10 cellular contexts compared by ENCODE assay signal in genomic region chr7:139523199-139523941, GRCh38. TPM values are rescaled to one million over a fixed set of nuclear protein-coding genes. Genes with fewer than 3 reads are reported as not detected.
DNase-seq lines count a peak whose midpoint lies in the region; ATAC-seq and TF ChIP-seq lines count a peak whose summit lies in the region.
"Had no signal": no experiment of that assay in that cellular context is flagged by ENCODE, and none has a peak within 500 bp of the region (broad histone marks: within the 10 kb centered on the region; RNA-seq: fewer than 3 reads in every experiment).

CLEC2L (plus strand) TSS chr7:139523685; CDS start chr7:139523928, 243 bp downstream.

- H3K27ac ChIP-seq in brain microvascular endothelial cell (no peak within 1 kb of the TSS), mesodermal cell (ENCODE audit: low read depth, low read length, severe bottlenecking) (no peak within 1 kb of the TSS), upper lobe of right lung (no peak within 1 kb of the TSS), Karpas-422 (ENCODE audit: low read length) (no peak within 1 kb of the TSS)

- intact Hi-C loops in upper lobe of right lung (cut with DNase I), result no loop called here

- H4K20me1 ChIP-seq in Karpas-422 (ENCODE audit: insufficient read depth, low read depth, low read length), result no peaks in the 10 kb centered on the region

- H3K36me3 ChIP-seq in brain microvascular endothelial cell (replicated peaks), result no peaks in the 10 kb centered on the region
- no peaks in the 10 kb centered on the region for H3K36me3 ChIP-seq in mesodermal cell (ENCODE audit: control insufficient read depth, insufficient read depth, low read length)
- H3K36me3 ChIP-seq in upper lobe of right lung, result no peaks in the 10 kb centered on the region
- H3K36me3 ChIP-seq in Karpas-422 (ENCODE audit: insufficient read depth, low read length), result no peaks in the 10 kb centered on the region

- H3K4me1 ChIP-seq in mesodermal cell (ENCODE audit: control insufficient read depth, insufficient read depth, low read length, poor library complexity, severe bottlenecking) (no peaks in the 10 kb centered on the region), upper lobe of right lung (no peaks in the 10 kb centered on the region), Karpas-422 (ENCODE audit: low read length) (no peaks in the 10 kb centered on the region)

- peak; percentile 50 for ATAC-seq in upper lobe of right lung

- H2AFZ ChIP-seq in Karpas-422 (ENCODE audit: low read length), result no peak within 1 kb of the TSS

- peak within 1 kb of the TSS; percentile 51 for H3K4me3 Mint-ChIP-seq in activated T-cell treated with anti-CD3 and anti-CD28 coated beads, Interleukin-2, amount 50 U/mL, for 24 hours

- peak within 1 kb of the TSS; percentile 22 for H3K4me3 ChIP-seq in brain microvascular endothelial cell (ENCODE audit: low read depth, low read length)
- peak within 1 kb of the TSS; percentile 22 for H3K4me3 ChIP-seq in mesodermal cell (ENCODE audit: extremely low read depth, insufficient read depth, low read length, poor library complexity, severe bottlenecking)
- H3K4me3 ChIP-seq in upper lobe of right lung, result no peak within 1 kb of the TSS
- H3K4me3 ChIP-seq in Karpas-422 (ENCODE audit: low read length), result no peak within 1 kb of the TSS

- H3K27me3 ChIP-seq in brain microvascular endothelial cell (replicated peaks), result peaks cover 28% of the 10 kb centered on the region
- H3K27me3 ChIP-seq in upper lobe of right lung, result peaks cover 25% of the 10 kb centered on the region
- H3K27me3 ChIP-seq in Karpas-422 (ENCODE audit: low read length), result no peaks in the 10 kb centered on the region

- H3K9me3 Mint-ChIP-seq in activated T-cell treated with anti-CD3 and anti-CD28 coated beads, Interleukin-2, amount 50 U/mL, for 24 hours, result no peaks in the 10 kb centered on the region

- no peak within 1 kb of the TSS for H3K4me2 ChIP-seq in Karpas-422 (ENCODE audit: low read depth, low read length, poor library complexity, severe bottlenecking)

- no peaks in the 10 kb centered on the region for H3K79me2 ChIP-seq in Karpas-422 (ENCODE audit: low read length)

- no peaks in the 10 kb centered on the region for H3K9me2 ChIP-seq in Karpas-422 (replicated peaks; ENCODE audit: insufficient read depth, low read length)

- H3K36me3 Mint-ChIP-seq in activated T-cell treated with anti-CD3 and anti-CD28 coated beads, Interleukin-2, amount 50 U/mL, for 24 hours (ENCODE audit: low read depth), result no peaks in the 10 kb centered on the region

- no peak for TF ChIP-seq CTCF in brain microvascular endothelial cell (IDR thresholded peaks at IDR 0.05; ENCODE audit: low read depth, low read length, missing control alignments)
- no peak for TF ChIP-seq CTCF in upper lobe of right lung (IDR thresholded peaks at IDR 0.05)

- no peaks in the 10 kb centered on the region for H3K9me3 ChIP-seq in mesodermal cell (ENCODE audit: control insufficient read depth, low read length)
- no peaks in the 10 kb centered on the region for H3K9me3 ChIP-seq in upper lobe of right lung
- H3K9me3 ChIP-seq in Karpas-422 (ENCODE audit: low read length), result no peaks in the 10 kb centered on the region

- H3K27ac Mint-ChIP-seq in activated T-cell treated with anti-CD3 and anti-CD28 coated beads, Interleukin-2, amount 50 U/mL, for 24 hours, result no peak within 1 kb of the TSS

- peaks cover 46% of the 10 kb centered on the region for H3K27me3 Mint-ChIP-seq in activated T-cell treated with anti-CD3 and anti-CD28 coated beads, Interleukin-2, amount 50 U/mL, for 24 hours

- peak; percentile 42 for DNase-seq in activated T-cell treated with anti-CD3 and anti-CD28 coated beads, Interleukin-2, amount 50 U/mL, for 24 hours
- no peak for DNase-seq in activated T-cell treated with anti-CD3 and anti-CD28 coated beads for 4 hours
- no peak for DNase-seq in brain microvascular endothelial cell
- no peak for DNase-seq in upper lobe of right lung
- no peak for DNase-seq in NCI-H1105 treated with DMSO at 0.1 percent for 48 hours (lab: John Stamatoyannopoulos, UW)
- no peak for DNase-seq in NCI-H1930 (lab: John Stamatoyannopoulos, UW)
- DNase-seq in Karpas-422, result no peak
- DNase-seq: Calu3, NCI-H1092 treated with DMSO at 0.1 percent for 48 hours had no signal

- H3K4me1 Mint-ChIP-seq in activated T-cell treated with anti-CD3 and anti-CD28 coated beads, Interleukin-2, amount 50 U/mL, for 24 hours (ENCODE audit: low read depth), result peaks cover 8% of the 10 kb centered on the region

- WGBS in mesodermal cell (ENCODE audit: insufficient coverage in 2 of 2), 2 experiments, result 4 to 5% methylated on average over 39 to 57 of the region's 75 CpGs

- no peak within 1 kb of the TSS for H3K9ac ChIP-seq in Karpas-422 (ENCODE audit: low read length)

- in situ Hi-C loops in brain microvascular endothelial cell (cut with HindIII; ENCODE audit: low pct_ligation_motif_present, low sequenced_read_pairs), result no loop called here

RNA-seq across cellular contexts. Expression of gene CLEC2L, which starts in this region (rescaled TPM):
- polyA plus RNA-seq in mesodermal cell (2013, experiment 1 of 2), result not detected
- not detected for polyA plus RNA-seq in mesodermal cell (2013, experiment 2 of 2)
- not detected for total RNA-seq in upper lobe of right lung
- total RNA-seq in Karpas-422 (2014; rRNA removed; shearing (Covaris generic); ENCODE audit: low replicate concordance), result not detected in 2 replicates
- total RNA-seq: Calu3 had no signal

Comparison
In these comparisons a context has a peak if more than half of its experiments do, and no peak if none do; other contexts are left out.
1. Peak in ATAC-seq in upper lobe of right lung; RNA of the gene not detected or under 1 TPM.
2. H3K4me3 ChIP-seq: peak in brain microvascular endothelial cell (single experiment) and mesodermal cell (single experiment); none in upper lobe of right lung (single experiment) and Karpas-422 (single experiment).